ENCODE assay signal across 9 cellular contexts in the genomic region with DNA sequence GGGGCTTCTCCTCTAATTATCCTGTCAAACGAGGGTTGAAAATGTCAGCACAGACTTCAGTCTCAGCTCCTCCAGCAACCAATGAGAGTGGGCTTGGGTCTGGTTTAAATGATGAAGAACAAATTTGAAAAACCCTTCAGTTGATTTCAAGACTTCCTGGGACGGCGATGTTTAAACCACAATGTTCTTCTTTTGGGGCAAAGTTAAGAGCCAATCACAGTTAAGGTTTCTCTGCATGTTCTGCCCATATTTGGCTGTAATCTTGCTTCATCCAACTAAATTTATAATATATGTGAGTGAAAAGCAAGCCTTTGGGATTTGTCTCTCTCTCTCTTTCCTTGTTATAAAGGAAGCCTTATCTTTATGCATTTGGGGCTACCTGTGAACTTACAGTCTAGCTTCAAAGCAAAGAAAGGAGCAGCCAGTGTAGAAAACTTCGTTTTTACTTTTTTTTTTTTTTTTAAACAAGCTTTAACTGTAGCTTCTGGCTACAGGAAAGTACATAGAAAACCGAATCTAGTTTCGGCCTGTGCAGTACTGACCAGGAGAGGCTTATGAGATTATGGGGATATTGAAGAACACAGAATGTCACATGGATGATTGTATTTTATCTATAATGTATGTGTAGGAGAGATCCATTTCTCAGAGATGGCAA. TPM values are rescaled to one million over a fixed set of nuclear protein-coding genes. Genes with fewer than 3 reads are reported as not detected.
DNase-seq lines count a peak whose midpoint lies in the region; ATAC-seq, FAIRE-seq and TF ChIP-seq lines count a peak whose summit lies in the region.
"Had no signal": no experiment of that assay in that cellular context is flagged by ENCODE, and none has a peak within 500 bp of the region (broad histone marks: within the 10 kb centered on the region; RNA-seq: fewer than 3 reads in every experiment).

No MANE protein-coding gene starts in this region.

- POLR2A ChIA-PET in CD8-positive, alpha-beta T cell (lab: Charles Lee): interaction anchor here (0.7 to 10.7 kb wide), 20 partner anchors 10 to 397 kb away, joined by 3 to 518 read pairs (median 7); partner anchors contain the start of gene TMSB4X
- POLR2A ChIA-PET in WTC11 (lab: Charles Lee): no interaction called here

- peak overlapping the region; percentile 63 for H2AFZ ChIP-seq in neural progenitor cell (replicated peaks)

- H3K79me2 ChIP-seq in neural progenitor cell (ENCODE audit: low read depth): no peaks in the 10 kb centered on the region

- no peak for ATAC-seq in CD8-positive, alpha-beta T cell
- ATAC-seq in HG02642 (IDR thresholded peaks at IDR 0.05; ENCODE audit: poor library complexity, unreplicated experiment) (no peak), WTC11 (no peak), GM18502 (IDR thresholded peaks at IDR 0.05; ENCODE audit: poor library complexity, unreplicated experiment) (no peak)

- peaks cover 93% of the 10 kb centered on the region for H3K4me1 ChIP-seq in CD8-positive, alpha-beta T cell (ENCODE audit: insufficient read depth, low read length)
- peaks cover 6% of the 10 kb centered on the region for H3K4me1 ChIP-seq in neural progenitor cell

- no peaks in the 10 kb centered on the region for H3K36me3 Mint-ChIP-seq in CD8-positive, alpha-beta T cell
- H3K36me3 Mint-ChIP-seq in neural progenitor cell (no peaks in the 10 kb centered on the region), WTC11 (no peaks in the 10 kb centered on the region)

- H3K9ac ChIP-seq in neural progenitor cell: no peak overlapping the region

- H3K27me3 ChIP-seq in CD8-positive, alpha-beta T cell (ENCODE audit: insufficient read depth, low read length): no peaks in the 10 kb centered on the region
- H3K27me3 ChIP-seq in neural progenitor cell: no peaks in the 10 kb centered on the region

- peak overlapping the region; percentile 42 for H3K4me3 Mint-ChIP-seq in CD8-positive, alpha-beta T cell
- no peak overlapping the region for H3K4me3 Mint-ChIP-seq in neural progenitor cell
- no peak overlapping the region for H3K4me3 Mint-ChIP-seq in WTC11

- no peaks in the 10 kb centered on the region for H3K9me3 Mint-ChIP-seq in CD8-positive, alpha-beta T cell
- H3K9me3 Mint-ChIP-seq in neural progenitor cell: peaks cover 14% of the 10 kb centered on the region
- H3K9me3 Mint-ChIP-seq in WTC11: peaks cover 7% of the 10 kb centered on the region; the same call in 1 of the 2 replicates

- TF ChIP-seq CTCF in CD8-positive, alpha-beta T cell (IDR thresholded peaks at IDR 0.05): no peak
- TF ChIP-seq CTCF in NB4 (IDR thresholded peaks at IDR 0.05; ENCODE audit: low read depth, low read length) (no peak), neural progenitor cell (IDR thresholded peaks at IDR 0.05) (no peak), WTC11 (IDR thresholded peaks at IDR 0.05) (no peak)

- no peaks in the 10 kb centered on the region for H4K20me1 ChIP-seq in neural progenitor cell (ENCODE audit: low read depth)

- DNase-seq in CD8-positive, alpha-beta T cell: no peak
- DNase-seq in NB4 (ENCODE audit: low read depth) (peak; percentile 90), caudate nucleus (lab: John Stamatoyannopoulos, UW) (no peak), neural progenitor cell (ENCODE audit: low spot score) (no peak), WTC11 (ENCODE audit: low spot score) (no peak), urothelium cell line (ENCODE audit: low spot score) (no peak)
- DNase-seq: left cardiac atrium had no signal

- TF ChIP-seq POLR2A in NB4 (IDR thresholded peaks at IDR 0.05; ENCODE audit: extremely low read depth, insufficient read length): no peak

- H3F3A ChIP-seq in neural progenitor cell (ENCODE audit: low read depth): no peaks in the 10 kb centered on the region

- CTCF ChIA-PET in CD8-positive, alpha-beta T cell (lab: Charles Lee): interaction anchor here (0.7 to 6.2 kb wide), 16 partner anchors 9 to 398 kb away, joined by 3 to 66 read pairs (median 8); partner anchors contain the start of gene TMSB4X
- CTCF ChIA-PET in WTC11 (lab: Charles Lee): no interaction called here

- H3K4me1 Mint-ChIP-seq in CD8-positive, alpha-beta T cell (ENCODE audit: low read depth): peaks cover 86% of the 10 kb centered on the region
- peaks cover 5% of the 10 kb centered on the region for H3K4me1 Mint-ChIP-seq in neural progenitor cell
- no peaks in the 10 kb centered on the region; the same call in 1 of the 2 replicates for H3K4me1 Mint-ChIP-seq in WTC11

- FAIRE-seq in urothelium cell line (lab: Jason Lieb, UNC): no peak

- H3K27me3 Mint-ChIP-seq in CD8-positive, alpha-beta T cell (ENCODE audit: low read depth): no peaks in the 10 kb centered on the region
- H3K27me3 Mint-ChIP-seq in neural progenitor cell (ENCODE audit: insufficient read depth, low read depth): peaks cover 5% of the 10 kb centered on the region
- no peaks in the 10 kb centered on the region for H3K27me3 Mint-ChIP-seq in WTC11 (ENCODE audit: low read depth)

- peak overlapping the region; percentile 22 for H3K4me3 ChIP-seq in CD8-positive, alpha-beta T cell (ENCODE audit: low read depth, low read length)
- peak overlapping the region; percentile 62 for H3K4me3 ChIP-seq in NB4 (ENCODE audit: low read depth, low read length)
- no peak overlapping the region for H3K4me3 ChIP-seq in neural progenitor cell

- no peaks in the 10 kb centered on the region for H3K9me3 ChIP-seq in CD8-positive, alpha-beta T cell (ENCODE audit: low read length)
- H3K9me3 ChIP-seq in neural progenitor cell (ENCODE audit: low read depth): no peaks in the 10 kb centered on the region

- peak overlapping the region; percentile 53 for H3K27ac ChIP-seq in CD8-positive, alpha-beta T cell (ENCODE audit: low read depth, low read length)
- H3K27ac ChIP-seq in caudate nucleus (ENCODE audit: low read depth, low read length) (peak overlapping the region; percentile 36), neural progenitor cell (no peak overlapping the region)

- no peaks in the 10 kb centered on the region for H3K36me3 ChIP-seq in CD8-positive, alpha-beta T cell (ENCODE audit: insufficient read depth, low read length)
- H3K36me3 ChIP-seq in neural progenitor cell: no peaks in the 10 kb centered on the region

- H3K4me2 ChIP-seq in neural progenitor cell: no peak overlapping the region

- H3K27ac Mint-ChIP-seq in CD8-positive, alpha-beta T cell: peak overlapping the region; percentile 95
- H3K27ac Mint-ChIP-seq in neural progenitor cell: no peak overlapping the region
- H3K27ac Mint-ChIP-seq in WTC11: no peak overlapping the region

- intact Hi-C loops in CD8-positive, alpha-beta T cell (cut with DNase I, micrococcal nuclease): loop anchor here (1.0 to 10.0 kb wide), 5 partner anchors 40 to 1326 kb away; partner anchors contain the start of genes OFD1 (in 1 of the 2) and TRAPPC2 (in 1 of the 2)

TF ChIP-seq in WTC11, 78 proteins besides CTCF, POLR2A, EP300 and RAD21:
- TF ChIP-seq FOXJ3 (CRISPR knock-in tag; IDR thresholded peaks at IDR 0.05; ENCODE audit: borderline replicate concordance) (no peak), ZNF317 (CRISPR knock-in tag; IDR thresholded peaks at IDR 0.05; ENCODE audit: borderline replicate concordance, low read depth) (no peak)
- TF ChIP-seq, protein P1, sequence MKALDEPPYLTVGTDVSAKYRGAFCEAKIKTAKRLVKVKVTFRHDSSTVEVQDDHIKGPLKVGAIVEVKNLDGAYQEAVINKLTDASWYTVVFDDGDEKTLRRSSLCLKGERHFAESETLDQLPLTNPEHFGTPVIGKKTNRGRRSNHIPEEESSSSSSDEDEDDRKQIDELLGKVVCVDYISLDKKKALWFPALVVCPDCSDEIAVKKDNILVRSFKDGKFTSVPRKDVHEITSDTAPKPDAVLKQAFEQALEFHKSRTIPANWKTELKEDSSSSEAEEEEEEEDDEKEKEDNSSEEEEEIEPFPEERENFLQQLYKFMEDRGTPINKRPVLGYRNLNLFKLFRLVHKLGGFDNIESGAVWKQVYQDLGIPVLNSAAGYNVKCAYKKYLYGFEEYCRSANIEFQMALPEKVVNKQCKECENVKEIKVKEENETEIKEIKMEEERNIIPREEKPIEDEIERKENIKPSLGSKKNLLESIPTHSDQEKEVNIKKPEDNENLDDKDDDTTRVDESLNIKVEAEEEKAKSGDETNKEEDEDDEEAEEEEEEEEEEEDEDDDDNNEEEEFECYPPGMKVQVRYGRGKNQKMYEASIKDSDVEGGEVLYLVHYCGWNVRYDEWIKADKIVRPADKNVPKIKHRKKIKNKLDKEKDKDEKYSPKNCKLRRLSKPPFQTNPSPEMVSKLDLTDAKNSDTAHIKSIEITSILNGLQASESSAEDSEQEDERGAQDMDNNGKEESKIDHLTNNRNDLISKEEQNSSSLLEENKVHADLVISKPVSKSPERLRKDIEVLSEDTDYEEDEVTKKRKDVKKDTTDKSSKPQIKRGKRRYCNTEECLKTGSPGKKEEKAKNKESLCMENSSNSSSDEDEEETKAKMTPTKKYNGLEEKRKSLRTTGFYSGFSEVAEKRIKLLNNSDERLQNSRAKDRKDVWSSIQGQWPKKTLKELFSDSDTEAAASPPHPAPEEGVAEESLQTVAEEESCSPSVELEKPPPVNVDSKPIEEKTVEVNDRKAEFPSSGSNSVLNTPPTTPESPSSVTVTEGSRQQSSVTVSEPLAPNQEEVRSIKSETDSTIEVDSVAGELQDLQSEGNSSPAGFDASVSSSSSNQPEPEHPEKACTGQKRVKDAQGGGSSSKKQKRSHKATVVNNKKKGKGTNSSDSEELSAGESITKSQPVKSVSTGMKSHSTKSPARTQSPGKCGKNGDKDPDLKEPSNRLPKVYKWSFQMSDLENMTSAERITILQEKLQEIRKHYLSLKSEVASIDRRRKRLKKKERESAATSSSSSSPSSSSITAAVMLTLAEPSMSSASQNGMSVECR (CRISPR knock-in tag; IDR thresholded peaks at IDR 0.05; ENCODE audit: borderline replicate concordance): no peak
TF ChIP-seq in WTC11: peak in this region for 0.

RNA-seq across cellular contexts. Expression of gene FAM9C, which starts 46.8 kb away (rescaled TPM):
- total RNA-seq in CD8-positive, alpha-beta T cell: not detected
- total RNA-seq in neural progenitor cell (ENCODE audit: low replicate concordance) (not detected in 2 replicates), WTC11 (2021) (0.07 to 0.28 TPM in 2 of 3 replicates, not detected in the other)
- total RNA-seq: left cardiac atrium had no signal
